In genomic region chr1:59730759-59731478, GRCh38 we compare ENCODE assay signal across 1 cellular context.
TF ChIP-seq lines count a peak whose summit lies in the region.

No MANE protein-coding gene starts in this region.

TF ChIP-seq in HepG2, 621 proteins besides CTCF, POLR2A, EP300 and RAD21 (continued from another document):
- TF ChIP-seq THRA (CRISPR knock-in tag; IDR thresholded peaks at IDR 0.05; ENCODE audit: borderline replicate concordance) (no peak; the same call in 1 of the 2 replicates), NR2F6 (IDR thresholded peaks at IDR 0.05) (no peak), NR2F6 (CRISPR knock-in tag; IDR thresholded peaks at IDR 0.05) (peak; percentile 41; the same call in 1 of the 2 replicates), ZNF329 (CRISPR knock-in tag; IDR thresholded peaks at IDR 0.05; ENCODE audit: low read depth) (no peak), GFI1 (CRISPR knock-in tag; IDR thresholded peaks at IDR 0.05; ENCODE audit: borderline replicate concordance) (0 out of 2 replicates have a peak, but pooled peaks have one; percentile 25), ATM (IDR thresholded peaks at IDR 0.05; ENCODE audit: borderline replicate concordance) (no peak), CEBPG (CRISPR knock-in tag; IDR thresholded peaks at IDR 0.05) (peak; percentile 75), FOXP1 (IDR thresholded peaks at IDR 0.05) (no peak), FOXP1 (CRISPR knock-in tag; IDR thresholded peaks at IDR 0.05) (peak; percentile 52), ELF4 (CRISPR knock-in tag; IDR thresholded peaks at IDR 0.05; ENCODE audit: borderline replicate concordance) (no peak), DNMT1 (CRISPR knock-in tag; IDR thresholded peaks at IDR 0.05) (no peak), ATRX (CRISPR knock-in tag; IDR thresholded peaks at IDR 0.05; ENCODE audit: borderline replicate concordance) (no peak), FOXA3 (CRISPR knock-in tag; IDR thresholded peaks at IDR 0.05) (peak; percentile 55; the same call in 1 of the 2 replicates), BHLHE40 (IDR thresholded peaks at IDR 0.05; ENCODE audit: low read length) (0 out of 2 replicates have a peak, but pooled peaks have one; percentile 18), ZNF652 (CRISPR knock-in tag; IDR thresholded peaks at IDR 0.05; ENCODE audit: borderline replicate concordance, low read depth) (peak; percentile 7; the same call in 1 of the 2 replicates), FOXK2 (IDR thresholded peaks at IDR 0.05) (no peak), ZGPAT (CRISPR knock-in tag; IDR thresholded peaks at IDR 0.05) (peak; percentile 66), NR2F1 (CRISPR knock-in tag; IDR thresholded peaks at IDR 0.05) (no peak)
- TF ChIP-seq, protein P1, sequence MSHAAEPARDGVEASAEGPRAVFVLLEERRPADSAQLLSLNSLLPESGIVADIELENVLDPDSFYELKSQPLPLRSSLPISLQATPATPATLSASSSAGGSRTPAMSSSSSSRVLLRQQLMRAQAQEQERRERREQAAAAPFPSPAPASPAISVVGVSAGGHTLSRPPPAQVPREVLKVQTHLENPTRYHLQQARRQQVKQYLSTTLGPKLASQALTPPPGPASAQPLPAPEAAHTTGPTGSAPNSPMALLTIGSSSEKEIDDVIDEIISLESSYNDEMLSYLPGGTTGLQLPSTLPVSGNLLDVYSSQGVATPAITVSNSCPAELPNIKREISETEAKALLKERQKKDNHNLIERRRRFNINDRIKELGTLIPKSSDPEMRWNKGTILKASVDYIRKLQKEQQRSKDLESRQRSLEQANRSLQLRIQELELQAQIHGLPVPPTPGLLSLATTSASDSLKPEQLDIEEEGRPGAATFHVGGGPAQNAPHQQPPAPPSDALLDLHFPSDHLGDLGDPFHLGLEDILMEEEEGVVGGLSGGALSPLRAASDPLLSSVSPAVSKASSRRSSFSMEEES (CRISPR knock-in tag; IDR thresholded peaks at IDR 0.05), result no peak; the same call in 1 of the 2 replicates
- TF ChIP-seq, protein P2, sequence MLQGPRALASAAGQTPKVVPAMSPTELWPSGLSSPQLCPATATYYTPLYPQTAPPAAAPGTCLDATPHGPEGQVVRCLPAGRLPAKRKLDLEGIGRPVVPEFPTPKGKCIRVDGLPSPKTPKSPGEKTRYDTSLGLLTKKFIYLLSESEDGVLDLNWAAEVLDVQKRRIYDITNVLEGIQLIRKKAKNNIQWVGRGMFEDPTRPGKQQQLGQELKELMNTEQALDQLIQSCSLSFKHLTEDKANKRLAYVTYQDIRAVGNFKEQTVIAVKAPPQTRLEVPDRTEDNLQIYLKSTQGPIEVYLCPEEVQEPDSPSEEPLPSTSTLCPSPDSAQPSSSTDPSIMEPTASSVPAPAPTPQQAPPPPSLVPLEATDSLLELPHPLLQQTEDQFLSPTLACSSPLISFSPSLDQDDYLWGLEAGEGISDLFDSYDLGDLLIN (CRISPR knock-in tag; IDR thresholded peaks at IDR 0.05; ENCODE audit: borderline replicate concordance), result no peak
TF ChIP-seq in HepG2: peak in this region for 126.
